Comparison of ENCODE assay signal across 1 cellular context in the genomic region with DNA sequence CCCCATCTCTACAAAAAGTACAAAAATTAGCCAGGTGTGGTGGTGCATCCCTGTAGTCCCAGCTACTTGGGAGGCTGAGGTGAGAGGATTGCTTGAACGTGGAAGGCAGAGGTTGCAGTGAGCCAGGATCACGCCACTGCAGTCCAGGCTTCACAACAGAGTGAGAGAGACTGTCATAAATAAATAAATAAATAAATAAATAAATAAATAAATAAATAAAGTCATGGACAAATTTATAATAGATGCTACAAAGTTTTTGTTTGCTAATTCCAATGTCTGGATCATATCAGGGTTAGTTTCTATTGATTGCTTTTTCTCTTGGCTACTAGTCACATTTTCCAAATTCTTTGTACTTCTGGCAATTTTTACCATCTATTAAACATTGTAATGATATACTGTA.
TF ChIP-seq lines count a peak whose summit lies in the region.

No MANE protein-coding gene starts in this region.

TF ChIP-seq in HEK293, 187 proteins besides CTCF, POLR2A, EP300 and RAD21 (continued from another document):
- TF ChIP-seq, protein P1, sequence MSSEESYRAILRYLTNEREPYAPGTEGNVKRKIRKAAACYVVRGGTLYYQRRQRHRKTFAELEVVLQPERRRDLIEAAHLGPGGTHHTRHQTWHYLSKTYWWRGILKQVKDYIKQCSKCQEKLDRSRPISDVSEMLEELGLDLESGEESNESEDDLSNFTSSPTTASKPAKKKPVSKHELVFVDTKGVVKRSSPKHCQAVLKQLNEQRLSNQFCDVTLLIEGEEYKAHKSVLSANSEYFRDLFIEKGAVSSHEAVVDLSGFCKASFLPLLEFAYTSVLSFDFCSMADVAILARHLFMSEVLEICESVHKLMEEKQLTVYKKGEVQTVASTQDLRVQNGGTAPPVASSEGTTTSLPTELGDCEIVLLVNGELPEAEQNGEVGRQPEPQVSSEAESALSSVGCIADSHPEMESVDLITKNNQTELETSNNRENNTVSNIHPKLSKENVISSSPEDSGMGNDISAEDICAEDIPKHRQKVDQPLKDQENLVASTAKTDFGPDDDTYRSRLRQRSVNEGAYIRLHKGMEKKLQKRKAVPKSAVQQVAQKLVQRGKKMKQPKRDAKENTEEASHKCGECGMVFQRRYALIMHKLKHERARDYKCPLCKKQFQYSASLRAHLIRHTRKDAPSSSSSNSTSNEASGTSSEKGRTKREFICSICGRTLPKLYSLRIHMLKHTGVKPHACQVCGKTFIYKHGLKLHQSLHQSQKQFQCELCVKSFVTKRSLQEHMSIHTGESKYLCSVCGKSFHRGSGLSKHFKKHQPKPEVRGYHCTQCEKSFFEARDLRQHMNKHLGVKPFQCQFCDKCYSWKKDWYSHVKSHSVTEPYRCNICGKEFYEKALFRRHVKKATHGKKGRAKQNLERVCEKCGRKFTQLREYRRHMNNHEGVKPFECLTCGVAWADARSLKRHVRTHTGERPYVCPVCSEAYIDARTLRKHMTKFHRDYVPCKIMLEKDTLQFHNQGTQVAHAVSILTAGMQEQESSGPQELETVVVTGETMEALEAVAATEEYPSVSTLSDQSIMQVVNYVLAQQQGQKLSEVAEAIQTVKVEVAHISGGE (tag by site-specific recombination; conservative IDR thresholded peaks at IDR 0.05; ENCODE audit: low read depth), result peak; percentile 70
- TF ChIP-seq ZNF202 (tag by site-specific recombination; IDR thresholded peaks at IDR 0.05; ENCODE audit: borderline replicate concordance) (peak; percentile 55; the same call in 1 of the 2 replicates), ZNF394 (tag by site-specific recombination; IDR thresholded peaks at IDR 0.05; ENCODE audit: borderline replicate concordance) (peak; percentile 87; the same call in 1 of the 2 replicates)
